Comparison of ENCODE assay signal across 13 cellular contexts in genomic region chr1:108947871-108948525, GRCh38. TPM values are rescaled to one million over a fixed set of nuclear protein-coding genes. Genes with fewer than 3 reads are reported as not detected.
DNase-seq lines count a peak whose midpoint lies in the region; ATAC-seq and TF ChIP-seq lines count a peak whose summit lies in the region.
"Had no signal": no experiment of that assay in that cellular context is flagged by ENCODE, and none has a peak within 500 bp of the region (broad histone marks: within the 10 kb centered on the region; RNA-seq: fewer than 3 reads in every experiment).

No MANE protein-coding gene starts in this region.

- H2BK15ac ChIP-seq in mesenchymal stem cell (ENCODE audit: low read depth, poor library complexity, severe bottlenecking): no peak overlapping the region

- H4K20me1 ChIP-seq in fibroblast of lung (ENCODE audit: control insufficient read depth, extremely low read depth, insufficient read depth, low read length) (no peaks in the 10 kb centered on the region), Karpas-422 (ENCODE audit: insufficient read depth, low read depth, low read length) (no peaks in the 10 kb centered on the region)

- H2BK5ac ChIP-seq in mesenchymal stem cell (ENCODE audit: low read depth, low read length, poor library complexity, severe bottlenecking): no peak overlapping the region

- H3K9ac ChIP-seq in fibroblast of lung (ENCODE audit: insufficient read depth, low read length) (no peak overlapping the region), mesenchymal stem cell (ENCODE audit: low read length) (peak overlapping the region; percentile 61), Karpas-422 (ENCODE audit: low read length) (no peak overlapping the region)

- in situ Hi-C loops in KBM-7 (cut with MboI; ENCODE audit: low pct_unique_long_range_greater_than_20kb, low sequenced_read_pairs): no loop called here

- H3K27me3 ChIP-seq in fibroblast of lung (ENCODE audit: control insufficient read depth, insufficient read depth, low read length) (no peaks in the 10 kb centered on the region), mesenchymal stem cell (ENCODE audit: control insufficient read depth in 1 of 2, insufficient read depth in 1 of 2, low read length in 2 of 2) (no peaks in the 10 kb centered on the region), Karpas-422 (ENCODE audit: low read length) (no peaks in the 10 kb centered on the region)
- H3K27me3 ChIP-seq: ovary had no signal

- H3K23ac ChIP-seq in mesenchymal stem cell (ENCODE audit: low read length in 2 of 2): no peak overlapping the region

- TF ChIP-seq CTCF in fibroblast of lung (conservative IDR thresholded peaks at IDR 0.05 in 1 of 2, IDR thresholded peaks at IDR 0.05 in 1 of 2; ENCODE audit: low read depth in 1 of 2, low read length in 2 of 2): no peak

- no peaks in the 10 kb centered on the region for H3K9me3 ChIP-seq in fibroblast of lung (ENCODE audit: control insufficient read depth, insufficient read depth, low read depth, low read length)
- H3K9me3 ChIP-seq in mesenchymal stem cell (ENCODE audit: control insufficient read depth, low read length): no peaks in the 10 kb centered on the region
- no peaks in the 10 kb centered on the region for H3K9me3 ChIP-seq in Karpas-422 (ENCODE audit: low read length)
- H3K9me3 ChIP-seq: ovary had no signal

- H3K79me1 ChIP-seq in mesenchymal stem cell (replicated peaks; ENCODE audit: low read length, poor library complexity, severe bottlenecking): peaks cover 21% of the 10 kb centered on the region

- H3K18ac ChIP-seq in mesenchymal stem cell (ENCODE audit: low read depth in 1 of 2, low read length in 2 of 2): no peak overlapping the region

- DNase-seq in Right ventricle myocardium superior (no peak), Right ventricle myocardium inferior (ENCODE audit: missing footprints) (no peak), fibroblast of lung (ENCODE audit: low read depth in 2 of 2) (peak; percentile 15 to 25), mesenchymal stem cell (no peak), KBM-7 (no peak), Karpas-422 (no peak)
- no peak for DNase-seq in stimulated activated CD4-positive, alpha-beta T cell treated with anti-CD3 and anti-CD28 coated beads, Interleukin-15, amount 100 ng/mL, for 24 hours
- DNase-seq: ACHN; activated CD4-positive, alpha-beta T cell treated with anti-CD3 and anti-CD28 coated beads for 36 hours; NCI-H1436; ovary had no signal

- H4K91ac ChIP-seq in mesenchymal stem cell (ENCODE audit: low read length): no peak overlapping the region

- no peaks in the 10 kb centered on the region for H3K4me1 ChIP-seq in fibroblast of lung (ENCODE audit: control insufficient read depth, extremely low read depth, insufficient read depth, low read length)
- H3K4me1 ChIP-seq in mesenchymal stem cell (ENCODE audit: control insufficient read depth, insufficient read depth, low read depth, low read length): peaks cover 1% of the 10 kb centered on the region
- H3K4me1 ChIP-seq in Karpas-422 (ENCODE audit: low read length): no peaks in the 10 kb centered on the region

- H3K27ac ChIP-seq in fibroblast of lung (ENCODE audit: insufficient read depth, low read length) (no peak overlapping the region), mesenchymal stem cell (ENCODE audit: low read length, poor library complexity, severe bottlenecking) (no peak overlapping the region), Karpas-422 (ENCODE audit: low read length) (no peak overlapping the region)
- H3K27ac ChIP-seq: ovary had no signal

- H3K9me2 ChIP-seq in Karpas-422 (replicated peaks; ENCODE audit: insufficient read depth, low read length): no peaks in the 10 kb centered on the region

- no peak overlapping the region for H3K4ac ChIP-seq in mesenchymal stem cell (ENCODE audit: low read depth in 1 of 2, low read length in 2 of 2)

- 24% methylated on average over 3 of the region's 6 CpGs for WGBS in mesenchymal stem cell

- peaks cover 12% of the 10 kb centered on the region for H3K79me2 ChIP-seq in fibroblast of lung (ENCODE audit: control insufficient read depth, insufficient read depth, low read length)
- H3K79me2 ChIP-seq in Karpas-422 (ENCODE audit: low read length): peaks cover 58% of the 10 kb centered on the region

- peak overlapping the region in 2 of 4 experiments; percentile 23 to 27 for H3K4me3 ChIP-seq in fibroblast of lung (replicated peaks in 1 of 4; ENCODE audit: control extremely low read depth in 1 of 4, insufficient read depth in 1 of 4, low read depth in 3 of 4, low read length in 4 of 4)
- H3K4me3 ChIP-seq in mesenchymal stem cell (ENCODE audit: insufficient read depth in 1 of 2, low read depth in 1 of 2, low read length in 2 of 2): peak overlapping the region in 1 of 2 experiments; percentile 55
- H3K4me3 ChIP-seq in Karpas-422 (ENCODE audit: low read length): no peak overlapping the region
- H3K4me3 ChIP-seq: ovary had no signal

- intact Hi-C loops in Right ventricle myocardium superior (cut with DNase I) (no loop called here), Right ventricle myocardium inferior (cut with DNase I) (no loop called here)

- ATAC-seq in Right ventricle myocardium superior (ENCODE audit: poor library complexity) (peak; percentile 48), Right ventricle myocardium inferior (no peak), GM21390 (IDR thresholded peaks at IDR 0.05; ENCODE audit: unreplicated experiment) (no peak)
- ATAC-seq: activated CD4-positive, alpha-beta T cell treated with anti-CD3 and anti-CD28 coated beads for 36 hours; Panc1 had no signal

- peak overlapping the region; percentile 83 for H3K4me2 ChIP-seq in fibroblast of lung (ENCODE audit: extremely low read depth, insufficient read depth, low read length)
- no peak overlapping the region for H3K4me2 ChIP-seq in mesenchymal stem cell (ENCODE audit: low read length, poor library complexity, severe bottlenecking)
- H3K4me2 ChIP-seq in Karpas-422 (ENCODE audit: low read depth, low read length, poor library complexity, severe bottlenecking): no peak overlapping the region

- H2AFZ ChIP-seq in fibroblast of lung (ENCODE audit: low read length): peak overlapping the region; percentile 47
- no peak overlapping the region for H2AFZ ChIP-seq in mesenchymal stem cell (ENCODE audit: low read depth, low read length)
- no peak overlapping the region for H2AFZ ChIP-seq in Karpas-422 (ENCODE audit: low read length)

- no peak overlapping the region for H2BK12ac ChIP-seq in mesenchymal stem cell (ENCODE audit: low read length in 2 of 2)

- no peak overlapping the region for H2AK5ac ChIP-seq in mesenchymal stem cell (ENCODE audit: low read length, severe bottlenecking)

- H4K8ac ChIP-seq in mesenchymal stem cell (ENCODE audit: low read length): no peak overlapping the region

- H2BK120ac ChIP-seq in mesenchymal stem cell (ENCODE audit: low read depth, low read length): no peak overlapping the region

- H3K36me3 ChIP-seq in fibroblast of lung (ENCODE audit: control insufficient read depth, insufficient read depth, low read length): peaks cover 1% of the 10 kb centered on the region
- peaks cover 0 to 30% of the 10 kb centered on the region in 2 experiments for H3K36me3 ChIP-seq in mesenchymal stem cell (ENCODE audit: control insufficient read depth in 1 of 2, insufficient read depth in 2 of 2, low read depth in 1 of 2, low read length in 2 of 2)
- H3K36me3 ChIP-seq in Karpas-422 (ENCODE audit: insufficient read depth, low read length): peaks cover 21% of the 10 kb centered on the region; the same call in 1 of the 2 replicates
- H3K36me3 ChIP-seq: ovary had no signal

- no peak overlapping the region for H3K14ac ChIP-seq in mesenchymal stem cell (ENCODE audit: low read length in 2 of 2)

RNA-seq across cellular contexts. Expression of gene CLCC1, which starts 15.3 kb away (rescaled TPM):
- total RNA-seq in Right ventricle myocardium superior (28.2 TPM), Right ventricle myocardium inferior (27.6 TPM), fibroblast of lung (30.6 and 31.0 TPM in 2 replicates)
- 30.2 and 33.1 TPM in 2 replicates for polyA plus RNA-seq in fibroblast of lung
- polyA plus RNA-seq in fibroblast of lung (2012): 17.4 and 20.9 TPM in 2 replicates
- 6.7 and 7.5 TPM in 2 replicates for polyA minus RNA-seq in fibroblast of lung (ENCODE audit: low replicate concordance)
- polyA plus RNA-seq in mesenchymal stem cell (2013, experiment 1 of 2): 29.0 TPM
- 30.6 TPM for polyA plus RNA-seq in mesenchymal stem cell (2013, experiment 2 of 2)
- total RNA-seq in Karpas-422 (2014; rRNA removed; shearing (Covaris generic); ENCODE audit: low replicate concordance): 20.6 and 24.0 TPM in 2 replicates

Comparison
In these comparisons a context has a peak if more than half of its experiments do, and no peak if none do; other contexts are left out.
1. DNase-seq: peak in fibroblast of lung (2 of 2); none in Right ventricle myocardium superior (single experiment), Right ventricle myocardium inferior (single experiment), mesenchymal stem cell (single experiment), stimulated activated CD4-positive, alpha-beta T cell treated with anti-CD3 and anti-CD28 coated beads, Interleukin-15, amount 100 ng/mL, for 24 hours (single experiment), KBM-7 (single experiment) and Karpas-422 (single experiment).